ENCODE assay signal across 1 cellular context in the genomic region with DNA sequence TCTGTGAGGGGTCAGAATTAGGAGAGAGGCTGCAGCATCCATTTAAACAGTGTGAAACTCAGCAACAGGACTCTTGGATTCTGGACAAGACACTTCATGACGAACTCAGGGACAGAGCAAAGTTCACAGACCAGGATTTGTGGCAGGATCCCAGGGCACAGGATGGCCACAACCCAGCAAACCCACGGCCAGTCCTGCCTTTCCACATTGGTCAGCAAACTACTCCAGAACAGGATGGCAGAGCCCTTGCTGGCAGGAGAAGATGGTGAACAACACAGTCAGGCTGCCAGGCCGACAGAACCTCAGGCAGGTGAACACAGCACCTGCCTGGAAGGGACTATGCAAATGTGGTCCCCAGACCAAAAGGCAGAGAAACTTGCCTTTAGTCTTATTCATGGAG.
A peak's percentile ranks its signal among the peaks of the same experiment; 100 is the strongest.
TF ChIP-seq lines count a peak whose summit lies in the region.

No MANE protein-coding gene starts in this region.

TF ChIP-seq in liver, 16 proteins besides CTCF, POLR2A, EP300 and RAD21 (continued from another document):
- TF ChIP-seq, protein P1, sequence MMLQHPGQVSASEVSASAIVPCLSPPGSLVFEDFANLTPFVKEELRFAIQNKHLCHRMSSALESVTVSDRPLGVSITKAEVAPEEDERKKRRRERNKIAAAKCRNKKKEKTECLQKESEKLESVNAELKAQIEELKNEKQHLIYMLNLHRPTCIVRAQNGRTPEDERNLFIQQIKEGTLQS (IDR thresholded peaks at IDR 0.05), result no peak
- TF ChIP-seq TAF1 (conservative IDR thresholded peaks at IDR 0.05) (no peak), SP1 (IDR thresholded peaks at IDR 0.05) (peak; percentile 88), HNF4G (IDR thresholded peaks at IDR 0.05) (peak; percentile 88), YY1 (IDR thresholded peaks at IDR 0.05) (peak; percentile 86), GABPA (IDR thresholded peaks at IDR 0.05 in 1 of 2, conservative IDR thresholded peaks at IDR 0.05 in 1 of 2) (peak in 1 of 2 donors; percentile 14), EGR1 (IDR thresholded peaks at IDR 0.05; ENCODE audit: low read depth in 2 of 2) (no peak), NR2F2 (IDR thresholded peaks at IDR 0.05) (peak; percentile 11), FOXA1 (IDR thresholded peaks at IDR 0.05) (no peak), JUND (IDR thresholded peaks at IDR 0.05) (peak in 1 of 2 donors; percentile 75)
- TF ChIP-seq, protein P2, sequence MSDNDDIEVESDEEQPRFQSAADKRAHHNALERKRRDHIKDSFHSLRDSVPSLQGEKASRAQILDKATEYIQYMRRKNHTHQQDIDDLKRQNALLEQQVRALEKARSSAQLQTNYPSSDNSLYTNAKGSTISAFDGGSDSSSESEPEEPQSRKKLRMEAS (IDR thresholded peaks at IDR 0.05), result peak; percentile 71
